ENCODE assay signal across 17 cellular contexts in the genomic region with DNA sequence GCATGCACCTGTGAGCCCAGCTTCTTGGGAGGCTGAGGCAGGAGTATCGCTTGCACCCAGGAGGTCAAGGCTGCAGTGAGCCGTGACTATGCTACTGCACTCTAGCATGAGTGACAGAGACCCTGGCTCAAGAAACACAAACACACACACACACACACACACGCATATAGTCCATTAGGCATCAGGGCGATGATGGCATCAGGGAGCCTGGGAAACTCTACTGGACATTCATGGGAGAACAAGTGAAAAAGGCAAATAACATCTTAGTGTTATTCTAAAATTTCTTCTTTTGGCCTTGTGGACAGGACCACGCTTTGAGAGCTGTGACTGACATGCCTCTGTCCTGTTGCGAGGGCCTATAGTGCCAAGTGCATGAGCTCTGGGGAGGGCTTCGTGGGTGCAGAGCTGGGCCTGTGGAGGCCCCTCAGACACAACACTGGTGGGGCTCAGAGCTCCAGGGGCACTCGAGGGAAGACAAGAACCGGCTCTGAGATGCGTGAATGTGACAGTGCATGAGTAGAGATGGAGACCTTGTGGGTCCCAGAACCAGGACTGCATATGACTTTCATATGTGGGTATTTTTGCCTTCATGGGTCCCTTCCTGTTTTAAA. TPM values are rescaled to one million over a fixed set of nuclear protein-coding genes. Genes with fewer than 3 reads are reported as not detected.
DNase-seq lines count a peak whose midpoint lies in the region; ATAC-seq and TF ChIP-seq lines count a peak whose summit lies in the region.
"Had no signal": no experiment of that assay in that cellular context is flagged by ENCODE, and none has a peak within 500 bp of the region (broad histone marks: within the 10 kb centered on the region; RNA-seq: fewer than 3 reads in every experiment).

No MANE protein-coding gene starts in this region.

- TF ChIP-seq CTCF in heart right ventricle (IDR thresholded peaks at IDR 0.05) = no peak
- no peak for TF ChIP-seq CTCF in left lung (IDR thresholded peaks at IDR 0.05)

- WGBS in heart right ventricle, 2 donors = 79 to 85% methylated on average over 10 of the region's 10 CpGs

- no peak overlapping the region for H3K4me3 Mint-ChIP-seq in activated CD4-positive, alpha-beta memory T cell treated with anti-CD3 and anti-CD28 coated beads for 36 hours

- H3K4me1 Mint-ChIP-seq in activated CD4-positive, alpha-beta memory T cell treated with anti-CD3 and anti-CD28 coated beads for 36 hours (ENCODE audit: low read depth) = peaks cover 23% of the 10 kb centered on the region

- intact Hi-C loops in Right ventricle myocardium inferior (cut with DNase I) (loop anchor here (10.0 kb wide), 1 partner anchor 216 kb away; the partner anchor contains the start of gene HPN), heart right ventricle (cut with DNase I) (loop anchor here in 1 of 10 donors (10.0 kb wide), 1 partner anchor 286 kb away; no protein-coding TSS in a partner anchor), left lung (cut with DNase I) (no loop called here)
- intact Hi-C loops in activated CD4-positive, alpha-beta memory T cell treated with anti-CD3 and anti-CD28 coated beads for 36 hours (cut with micrococcal nuclease) = no loop called here

- H3K36me3 ChIP-seq in heart right ventricle = no peaks in the 10 kb centered on the region
- H3K36me3 ChIP-seq in left lung = peaks cover 0 to 7% of the 10 kb centered on the region in 2 donors
- H3K36me3 ChIP-seq: heart left ventricle, SJCRH30 had no signal

- H3K27me3 ChIP-seq in heart right ventricle = peaks cover 0 to 5% (median 0%) of the 10 kb centered on the region in 7 donors
- H3K27me3 ChIP-seq in left lung = no peaks in the 10 kb centered on the region

- H3K27ac ChIP-seq in heart right ventricle (no peak overlapping the region), left lung (no peak overlapping the region)
- H3K27ac ChIP-seq: epithelial cell of prostate, heart left ventricle, SJCRH30 had no signal

- ATAC-seq in Right ventricle myocardium inferior (no peak), heart right ventricle (no peak), left lung (no peak), HG02759 (IDR thresholded peaks at IDR 0.05; ENCODE audit: unreplicated experiment) (no peak), HG02623 (IDR thresholded peaks at IDR 0.05; ENCODE audit: unreplicated experiment) (no peak)

- POLR2A ChIA-PET in activated CD4-positive, alpha-beta memory T cell treated with anti-CD3 and anti-CD28 coated beads for 36 hours (lab: Charles Lee) = no interaction called here

- H3K36me3 Mint-ChIP-seq in activated CD4-positive, alpha-beta memory T cell treated with anti-CD3 and anti-CD28 coated beads for 36 hours = peaks cover 12% of the 10 kb centered on the region

- CTCF ChIA-PET in activated CD4-positive, alpha-beta memory T cell treated with anti-CD3 and anti-CD28 coated beads for 36 hours (lab: Charles Lee) = interaction anchor here (0.9 kb wide), 1 partner anchor 118 kb away, joined by 3 read pairs; the partner anchor contains the start of gene FXYD7

- H3K4me1 ChIP-seq in heart right ventricle = peaks cover 4 to 33% (median 19%) of the 10 kb centered on the region in 9 donors
- peaks cover 6 to 18% of the 10 kb centered on the region in 2 donors for H3K4me1 ChIP-seq in left lung
- H3K4me1 ChIP-seq: SJCRH30 had no signal

- peak; percentile 20 for DNase-seq in Right ventricle myocardium inferior (ENCODE audit: missing footprints)
- no peak for DNase-seq in heart right ventricle
- peak; percentile 8 for DNase-seq in activated CD4-positive, alpha-beta memory T cell treated with anti-CD3 and anti-CD28 coated beads for 36 hours
- peak; percentile 8 to 21 for DNase-seq in left lung
- peak; percentile 39 for DNase-seq in ureter (ENCODE audit: low spot score)
- DNase-seq in activated gamma-delta T cell (lab: John Stamatoyannopoulos, UW) = no peak
- DNase-seq: activated gamma-delta T cell treated with Interleukin-2 at 50 U/mL for 16 hours, AML-193, IMR-90, NCI-H1436, nucleus accumbens, SJCRH30 had no signal

- H3K27me3 Mint-ChIP-seq in activated CD4-positive, alpha-beta memory T cell treated with anti-CD3 and anti-CD28 coated beads for 36 hours = no peaks in the 10 kb centered on the region

- no peaks in the 10 kb centered on the region for H3K9me3 ChIP-seq in heart right ventricle
- H3K9me3 ChIP-seq in left lung = no peaks in the 10 kb centered on the region
- H3K9me3 ChIP-seq: heart left ventricle, SJCRH30 had no signal

- peak overlapping the region; percentile 25 for H3K27ac Mint-ChIP-seq in activated CD4-positive, alpha-beta memory T cell treated with anti-CD3 and anti-CD28 coated beads for 36 hours

- no peaks in the 10 kb centered on the region for H3K9me3 Mint-ChIP-seq in activated CD4-positive, alpha-beta memory T cell treated with anti-CD3 and anti-CD28 coated beads for 36 hours

- H3K4me3 ChIP-seq in heart right ventricle (no peak overlapping the region), left lung (no peak overlapping the region)
- H3K4me3 ChIP-seq: heart left ventricle, SJCRH30 had no signal

RNA-seq across cellular contexts. Expression of gene USF2, which starts 8.0 kb away (rescaled TPM):
- total RNA-seq in Right ventricle myocardium inferior (151 TPM), heart right ventricle (100 to 1,000 TPM; 134 to 185 (median 151) TPM), left lung (100 to 1,000 TPM; 123 to 148 TPM), ureter (113 TPM)
- polyA plus RNA-seq in heart right ventricle = 100 to 1,000 TPM; 125 to 171 TPM
- total RNA-seq in activated CD4-positive, alpha-beta memory T cell treated with anti-CD3 and anti-CD28 coated beads for 36 hours = 100 to 1,000 TPM; 117 to 121 TPM

RNA-seq across cellular contexts. Expression of gene LSR, which starts 12.0 kb away (rescaled TPM):
- total RNA-seq in Right ventricle myocardium inferior (6.8 TPM), heart right ventricle (1 to 10 TPM; 3.2 to 8.7 (median 5.2) TPM), left lung (100 to 1,000 TPM in 1 of 2 donors, 10 to 100 TPM in 1; 65.4 to 130 TPM), ureter (55.2 TPM)
- 10 to 100 TPM; 10.2 to 10.4 TPM for polyA plus RNA-seq in heart right ventricle
- 10 to 100 TPM; 25.4 to 28.7 TPM for total RNA-seq in activated CD4-positive, alpha-beta memory T cell treated with anti-CD3 and anti-CD28 coated beads for 36 hours

RNA-seq across cellular contexts. Expression of gene HAMP, which starts 21.5 kb away (rescaled TPM):
- total RNA-seq in Right ventricle myocardium inferior (not detected), heart right ventricle (1 to 10 TPM in 1 of 10 donors, under 1 TPM in 1, not detected in 8; 0.44 to 3.9 TPM), left lung (1 to 10 TPM; 1.1 to 1.9 TPM), ureter (1.2 TPM)
- polyA plus RNA-seq in heart right ventricle = 10 to 100 TPM in 1 of 2 donors, not detected in 1; 13.7 TPM
- not detected for total RNA-seq in activated CD4-positive, alpha-beta memory T cell treated with anti-CD3 and anti-CD28 coated beads for 36 hours
- total RNA-seq: lower leg skin had no signal
- polyA plus RNA-seq: IMR-90 had no signal

RNA-seq across cellular contexts. Expression of gene MAG, which starts 31.2 kb away (rescaled TPM):
- total RNA-seq in Right ventricle myocardium inferior (not detected), heart right ventricle (under 1 TPM in 1 of 10 donors, not detected in 9; 0.39 TPM), left lung (not detected), ureter (not detected)
- polyA plus RNA-seq in heart right ventricle = under 1 TPM in 1 of 2 donors, not detected in 1; 0.04 TPM
- total RNA-seq in activated CD4-positive, alpha-beta memory T cell treated with anti-CD3 and anti-CD28 coated beads for 36 hours = under 1 TPM; 0.43 to 0.44 TPM
- total RNA-seq: IMR-90 had no signal
- polyA plus RNA-seq: IMR-90 had no signal

RNA-seq across cellular contexts. Expression of gene FAM187B, which starts 32.3 kb away (rescaled TPM):
- total RNA-seq in Right ventricle myocardium inferior = not detected
- under 1 TPM in 1 of 10 donors, not detected in 9; 0.48 TPM for total RNA-seq in heart right ventricle
- polyA plus RNA-seq in heart right ventricle = not detected
- total RNA-seq in activated CD4-positive, alpha-beta memory T cell treated with anti-CD3 and anti-CD28 coated beads for 36 hours = under 1 TPM in 1 of 2 experiments, not detected in 1; 0.19 TPM
- under 1 TPM in 1 of 2 donors, not detected in 1; 0.20 TPM for total RNA-seq in left lung
- not detected for total RNA-seq in ureter
- total RNA-seq: heart left ventricle, IMR-90, lower leg skin, SJCRH30 had no signal
- polyA plus RNA-seq: IMR-90 had no signal

Comparison
In these comparisons a context has a peak if more than half of its experiments do, and no peak if none do; other contexts are left out.
1. DNase-seq: peak in Right ventricle myocardium inferior (single experiment), activated CD4-positive, alpha-beta memory T cell treated with anti-CD3 and anti-CD28 coated beads for 36 hours (single experiment), left lung (2 of 2) and ureter (single experiment); none in heart right ventricle (0 of 2) and activated gamma-delta T cell (single experiment).